ENCODE assay signal across 27 cellular contexts in genomic region chr3:185473290-185473815, GRCh38. TPM values are rescaled to one million over a fixed set of nuclear protein-coding genes. Genes with fewer than 3 reads are reported as not detected.
DNase-seq lines count a peak whose midpoint lies in the region; ATAC-seq and TF ChIP-seq lines count a peak whose summit lies in the region.
"Had no signal": no experiment of that assay in that cellular context is flagged by ENCODE, and none has a peak within 500 bp of the region (broad histone marks: within the 10 kb centered on the region; RNA-seq: fewer than 3 reads in every experiment).

No MANE protein-coding gene starts in this region.

- peaks cover 32% of the 10 kb centered on the region for H3K36me3 Mint-ChIP-seq in activated T-helper 17 cell treated with anti-CD3 and anti-CD28 coated beads, Interleukin-2, amount 50 U/mL, for 72 hours (ENCODE audit: low read depth)

- no peak overlapping the region for H3K4me3 Mint-ChIP-seq in activated T-helper 17 cell treated with anti-CD3 and anti-CD28 coated beads, Interleukin-2, amount 50 U/mL, for 72 hours
- H3K4me3 Mint-ChIP-seq: activated CD4-positive, alpha-beta T cell treated with anti-CD3 and anti-CD28 coated beads, Interleukin-2, amount 10 ng/mL, durations not matched to agents 7 days and 5 days; activated naive CD8-positive, alpha-beta T cell treated with anti-CD3 and anti-CD28 coated beads for 36 hours; dendritic cell treated with granulocyte-macrophage colony-stimulating factor and Interleukin-4, amounts not matched to agents 40 ng/mL and 50 ng/mL, for 4 days; GM23338; mesothelial cell of epicardium; natural killer cell; T-helper 17 cell had no signal

- CTCF ChIA-PET in A673 (lab: Charles Lee) (no interaction called here), GM10248 (lab: Yijun Ruan, JAX) (no interaction called here)

- H3K27ac Mint-ChIP-seq in activated T-helper 17 cell treated with anti-CD3 and anti-CD28 coated beads, Interleukin-2, amount 50 U/mL, for 72 hours = no peak overlapping the region
- H3K27ac Mint-ChIP-seq: activated CD4-positive, alpha-beta T cell treated with anti-CD3 and anti-CD28 coated beads, Interleukin-2, amount 10 ng/mL, durations not matched to agents 7 days and 5 days; activated naive CD8-positive, alpha-beta T cell treated with anti-CD3 and anti-CD28 coated beads for 36 hours; activated T-helper 2 cell treated with anti-CD3 and anti-CD28 coated beads, Interferon-gamma antibody, Interleukin-2, Interleukin-4, amounts not matched to agents 10 μg/mL and 5 μg/mL and 100 μg/mL, durations not matched to agents 14 hours and 24 hours and 36 hours; dendritic cell treated with granulocyte-macrophage colony-stimulating factor and Interleukin-4, amounts not matched to agents 40 ng/mL and 50 ng/mL, for 4 days; GM23338; mesothelial cell of epicardium; natural killer cell; T-helper 17 cell had no signal

- H3K27me3 Mint-ChIP-seq in activated T-helper 17 cell treated with anti-CD3 and anti-CD28 coated beads, Interleukin-2, amount 50 U/mL, for 72 hours = no peaks in the 10 kb centered on the region
- H3K27me3 Mint-ChIP-seq: activated CD4-positive, alpha-beta T cell treated with anti-CD3 and anti-CD28 coated beads, Interleukin-2, amount 10 ng/mL, durations not matched to agents 7 days and 5 days; activated naive CD8-positive, alpha-beta T cell treated with anti-CD3 and anti-CD28 coated beads for 36 hours; dendritic cell treated with granulocyte-macrophage colony-stimulating factor and Interleukin-4, amounts not matched to agents 40 ng/mL and 50 ng/mL, for 4 days; T-helper 17 cell had no signal

- POLR2A ChIA-PET in A673 (lab: Charles Lee; ENCODE audit: low non-redundant PET) (no interaction called here), GM10248 (lab: Yijun Ruan, JAX) (no interaction called here)

- in situ Hi-C loops in KBM-7 (cut with MboI; ENCODE audit: low pct_unique_long_range_greater_than_20kb, low sequenced_read_pairs) = no loop called here

- no peak for TF ChIP-seq CTCF in A673 (conservative IDR thresholded peaks at IDR 0.05; ENCODE audit: low read depth, low read length)
- no peak for TF ChIP-seq CTCF in adrenal gland (IDR thresholded peaks at IDR 0.05)
- TF ChIP-seq CTCF in fibroblast of villous mesenchyme (IDR thresholded peaks at IDR 0.05; ENCODE audit: insufficient read depth, low read depth, low read length) = no peak
- no peak for TF ChIP-seq CTCF in coronary artery (IDR thresholded peaks at IDR 0.05)
- no peak for TF ChIP-seq CTCF in GM10248 (IDR thresholded peaks at IDR 0.05; ENCODE audit: control extremely low read depth, extremely low read depth, low read depth, missing control alignments)

- H3K27me3 ChIP-seq in A673 (replicated peaks; ENCODE audit: insufficient read depth, low read depth, low read length, poor library complexity) (no peaks in the 10 kb centered on the region), adrenal gland (no peaks in the 10 kb centered on the region)
- H3K27me3 ChIP-seq: BE2C, sigmoid colon, SJSA1, upper lobe of left lung had no signal

- H3K4me3 ChIP-seq in A673 (ENCODE audit: low read depth, low read length, poor library complexity, severe bottlenecking) (no peak overlapping the region), adrenal gland (no peak overlapping the region), fibroblast of villous mesenchyme (ENCODE audit: low read depth, low read length) (no peak overlapping the region), coronary artery (no peak overlapping the region)
- H3K4me3 ChIP-seq: GM23338, left ventricle myocardium inferior, sigmoid colon, SJSA1, upper lobe of left lung had no signal

- no peak for ATAC-seq in activated T-helper 17 cell treated with anti-CD3 and anti-CD28 coated beads, Interleukin-2, amount 50 U/mL, for 72 hours (replicated peaks)
- no peak for ATAC-seq in HG02798 (IDR thresholded peaks at IDR 0.05; ENCODE audit: poor library complexity, unreplicated experiment)
- ATAC-seq: GM23338, natural killer cell, PC-3, T-helper 17 cell had no signal

- H3K9me3 ChIP-seq in A673 (ENCODE audit: low read depth, low read length, poor library complexity, severe bottlenecking) = no peaks in the 10 kb centered on the region
- no peaks in the 10 kb centered on the region for H3K9me3 ChIP-seq in adrenal gland (replicated peaks in 1 of 3)
- H3K9me3 ChIP-seq: BE2C, left ventricle myocardium inferior, sigmoid colon, SJSA1, upper lobe of left lung had no signal

- WGBS in adrenal gland, 4 donors = 51 to 62% (median 55%) methylated on average over 13 to 15 of the region's 15 CpGs

- no peaks in the 10 kb centered on the region for H3K9me3 Mint-ChIP-seq in activated T-helper 17 cell treated with anti-CD3 and anti-CD28 coated beads, Interleukin-2, amount 50 U/mL, for 72 hours
- H3K9me3 Mint-ChIP-seq: activated CD4-positive, alpha-beta T cell treated with anti-CD3 and anti-CD28 coated beads, Interleukin-2, amount 10 ng/mL, durations not matched to agents 7 days and 5 days; activated naive CD8-positive, alpha-beta T cell treated with anti-CD3 and anti-CD28 coated beads for 36 hours; activated T-helper 2 cell treated with anti-CD3 and anti-CD28 coated beads, Interferon-gamma antibody, Interleukin-2, Interleukin-4, amounts not matched to agents 10 μg/mL and 5 μg/mL and 100 μg/mL, durations not matched to agents 14 hours and 24 hours and 36 hours; dendritic cell treated with granulocyte-macrophage colony-stimulating factor and Interleukin-4, amounts not matched to agents 40 ng/mL and 50 ng/mL, for 4 days; GM23338; mesothelial cell of epicardium; natural killer cell had no signal

- DNase-seq in A673 (ENCODE audit: low spot score) (peak; percentile 9), KBM-7 (peak; percentile 82), adrenal gland (peak; percentile 84 to 92 (median 90)), fibroblast of villous mesenchyme (ENCODE audit: low read depth) (peak; percentile 27), coronary artery (ENCODE audit: low spot score) (no peak), GM10248 (ENCODE audit: extremely low spot score) (no peak)
- DNase-seq: activated CD4-positive, alpha-beta T cell treated with anti-CD3 and anti-CD28 coated beads, Interleukin-2, amount 10 ng/mL, durations not matched to agents 7 days and 5 days; activated naive CD8-positive, alpha-beta T cell treated with anti-CD3 and anti-CD28 coated beads for 36 hours; BE2C; DMS79; foreskin fibroblast; left ventricle myocardium inferior; natural killer cell; NCI-H187 treated with DMSO at 0.1 percent for 48 hours; PC-3; sigmoid colon; stimulated activated CD4-positive, alpha-beta T cell treated with anti-CD3 and anti-CD28 coated beads, Interleukin-15, amount 100 ng/mL, for 24 hours; T-helper 17 cell; WERI-Rb-1 had no signal

- BruUV-seq in A673 (replicated peaks; lab: Mats Ljungman, UMichigan) = no TSS peak

- intact Hi-C loops in A673 (cut with micrococcal nuclease; ENCODE audit: unreplicated experiment) = no loop called here
- intact Hi-C loops in adrenal gland (cut with DNase I) = no loop called here

- no peaks in the 10 kb centered on the region for H3K4me1 Mint-ChIP-seq in activated T-helper 17 cell treated with anti-CD3 and anti-CD28 coated beads, Interleukin-2, amount 50 U/mL, for 72 hours
- H3K4me1 Mint-ChIP-seq: activated naive CD8-positive, alpha-beta T cell treated with anti-CD3 and anti-CD28 coated beads for 36 hours; mesothelial cell of epicardium; natural killer cell had no signal

- H3K4me1 ChIP-seq in A673 (ENCODE audit: insufficient read depth, low read length, poor library complexity, severe bottlenecking) (no peaks in the 10 kb centered on the region), adrenal gland (replicated peaks in 1 of 2) (peaks cover 3 to 4% of the 10 kb centered on the region in 2 donors)
- H3K4me1 ChIP-seq: BE2C, left ventricle myocardium inferior, sigmoid colon, SJSA1, upper lobe of left lung had no signal

- peak in 1 of 2 donors; percentile 22 for TF ChIP-seq POLR2A in adrenal gland (IDR thresholded peaks at IDR 0.05)

- H3K36me3 ChIP-seq in A673 (ENCODE audit: insufficient read depth, low read length, poor library complexity, severe bottlenecking) = no peaks in the 10 kb centered on the region
- peaks cover 0 to 30% of the 10 kb centered on the region in 2 donors for H3K36me3 ChIP-seq in adrenal gland (replicated peaks in 1 of 2)
- H3K36me3 ChIP-seq: SJSA1 had no signal

- H3K27ac ChIP-seq in A673 (ENCODE audit: low read depth, low read length, poor library complexity, severe bottlenecking) = no peak overlapping the region
- H3K27ac ChIP-seq in adrenal gland = peak overlapping the region in 4 of 5 donors; percentile 43 to 78 (median 62)
- no peak overlapping the region for H3K27ac ChIP-seq in coronary artery
- H3K27ac ChIP-seq: left ventricle myocardium inferior, sigmoid colon, SJSA1, upper lobe of left lung, WERI-Rb-1 had no signal

RNA-seq across cellular contexts. Expression of gene TMEM41A, which starts 25.5 kb away (rescaled TPM):
- total RNA-seq in A673 (2021) (27.7 and 29.9 TPM in 2 replicates), adrenal gland (10 to 100 TPM; 15.8 to 80.3 (median 33.4) TPM), fibroblast of villous mesenchyme (12.2 and 13.4 TPM in 2 replicates)
- 10 to 100 TPM; 19.9 to 56.8 (median 25.0) TPM for polyA plus RNA-seq in adrenal gland
- 10 to 100 TPM; 30.6 to 49.9 TPM for total RNA-seq in activated T-helper 17 cell treated with anti-CD3 and anti-CD28 coated beads, Interleukin-2, amount 50 U/mL, for 72 hours

Comparison
In these comparisons a context has a peak if more than half of its experiments do, and no peak if none do; other contexts are left out.
1. DNase-seq: peak in A673 (single experiment), KBM-7 (single experiment), adrenal gland (7 of 7) and fibroblast of villous mesenchyme (single experiment); none in coronary artery (single experiment) and GM10248 (single experiment).
2. H3K27ac ChIP-seq: peak in adrenal gland (4 of 5); none in A673 (single experiment) and coronary artery (0 of 2).